Comparison of ENCODE assay signal across 22 cellular contexts in genomic region chr7:69799990-69800389, GRCh38.
DNase-seq lines count a peak whose midpoint lies in the region; ATAC-seq, FAIRE-seq and TF ChIP-seq lines count a peak whose summit lies in the region.
"Had no signal": no experiment of that assay in that cellular context is flagged by ENCODE, and none has a peak within 500 bp of the region (broad histone marks: within the 10 kb centered on the region; RNA-seq: fewer than 3 reads in every experiment).

No MANE protein-coding gene starts in this region.

- no peak overlapping the region for H3K4me3 Mint-ChIP-seq in T-helper 17 cell
- H3K4me3 Mint-ChIP-seq: CD4-positive, alpha-beta memory T cell; H9 had no signal

- peaks cover 4% of the 10 kb centered on the region for H3K27me3 Mint-ChIP-seq in T-helper 17 cell

- no peaks in the 10 kb centered on the region for H3K9me3 ChIP-seq in SK-N-SH
- H3K9me3 ChIP-seq in smooth muscle cell (replicated peaks; ENCODE audit: low read depth) = no peaks in the 10 kb centered on the region
- H3K9me3 ChIP-seq in T-helper 17 cell (ENCODE audit: control insufficient read depth, low read length, poor library complexity, severe bottlenecking) = no peaks in the 10 kb centered on the region
- H3K9me3 ChIP-seq: BLaER1 treated with 17β-estradiol and CSF1 and Interleukin-3, amounts not matched to agents 10 nM and 100 nM had no signal

- no peaks in the 10 kb centered on the region for H3K36me3 Mint-ChIP-seq in T-helper 17 cell (ENCODE audit: low read depth)
- H3K36me3 Mint-ChIP-seq: CD4-positive, alpha-beta memory T cell had no signal

- no peak overlapping the region for H2AK5ac ChIP-seq in mesendoderm (ENCODE audit: low read length)

- TF ChIP-seq CTCF in SK-N-SH (IDR thresholded peaks at IDR 0.05) (no peak), smooth muscle cell (IDR thresholded peaks at IDR 0.05; ENCODE audit: borderline replicate concordance, insufficient read depth, poor library complexity, severe bottlenecking) (no peak)

- no peak overlapping the region for H3K18ac ChIP-seq in mesendoderm (ENCODE audit: low read length)

- H3K79me2 ChIP-seq in SK-N-SH (ENCODE audit: insufficient read depth) = peaks cover 6% of the 10 kb centered on the region
- no peaks in the 10 kb centered on the region for H3K79me2 ChIP-seq in mesendoderm (ENCODE audit: control insufficient read depth, insufficient read depth, low read length)
- no peaks in the 10 kb centered on the region for H3K79me2 ChIP-seq in smooth muscle cell (ENCODE audit: low read depth)

- TF ChIP-seq EP300 in SK-N-SH (IDR thresholded peaks at IDR 0.05; ENCODE audit: borderline replicate concordance in 1 of 2, low read depth in 1 of 2, low read length in 1 of 2) = no peak

- FAIRE-seq in GM12892 (lab: Jason Lieb, UNC) = peak; percentile 17
- FAIRE-seq: GM12878 had no signal

- peak overlapping the region; percentile 40 for H3K56ac ChIP-seq in mesendoderm (ENCODE audit: low read length)

- peaks cover 15% of the 10 kb centered on the region for H4K20me1 ChIP-seq in SK-N-SH (ENCODE audit: insufficient read depth)
- H4K20me1 ChIP-seq in smooth muscle cell (ENCODE audit: low read depth) = peaks cover 25% of the 10 kb centered on the region

- peaks cover 5% of the 10 kb centered on the region for H3F3A ChIP-seq in SK-N-SH (replicated peaks; ENCODE audit: insufficient read depth)
- no peaks in the 10 kb centered on the region for H3F3A ChIP-seq in smooth muscle cell (ENCODE audit: low read depth)

- H3K4me1 Mint-ChIP-seq in T-helper 17 cell = no peaks in the 10 kb centered on the region

- no peak overlapping the region for H2BK120ac ChIP-seq in mesendoderm (ENCODE audit: low read depth, low read length)

- H4K5ac ChIP-seq in mesendoderm (ENCODE audit: low read length) = no peak overlapping the region

- H3K27ac Mint-ChIP-seq in T-helper 17 cell = no peak overlapping the region
- H3K27ac Mint-ChIP-seq: CD4-positive, alpha-beta memory T cell; H9 had no signal

- no peak for ATAC-seq in T-helper 17 cell
- ATAC-seq: GM12878 had no signal

- no peak overlapping the region for H3K4me3 ChIP-seq in SK-N-SH (ENCODE audit: low read depth in 2 of 2, low read length in 1 of 2)
- no peak overlapping the region for H3K4me3 ChIP-seq in mesendoderm (ENCODE audit: low read length)
- no peak overlapping the region for H3K4me3 ChIP-seq in smooth muscle cell
- H3K4me3 ChIP-seq: BLaER1 treated with 17β-estradiol and CSF1 and Interleukin-3, amounts not matched to agents 10 nM and 100 nM; GM12878; GM23248; SK-N-MC had no signal

- POLR2A ChIA-PET in SK-N-SH (lab: Yijun Ruan, JAX) = no interaction called here

- no peak overlapping the region for H4K8ac ChIP-seq in mesendoderm (ENCODE audit: low read depth, low read length)

- H3K27me3 ChIP-seq in SK-N-SH (ENCODE audit: insufficient read depth) (no peaks in the 10 kb centered on the region), mesendoderm (ENCODE audit: insufficient read depth, low read length, poor library complexity) (no peaks in the 10 kb centered on the region), smooth muscle cell (ENCODE audit: low read depth) (no peaks in the 10 kb centered on the region)
- H3K27me3 ChIP-seq: BLaER1 treated with 17β-estradiol and CSF1 and Interleukin-3, amounts not matched to agents 10 nM and 100 nM had no signal

- peak overlapping the region; percentile 2 for H3K4ac ChIP-seq in mesendoderm (ENCODE audit: low read depth, low read length)

- H3K9me2 ChIP-seq in SK-N-SH = no peaks in the 10 kb centered on the region

- peak overlapping the region; percentile 7 for H2BK5ac ChIP-seq in mesendoderm (ENCODE audit: low read length)

- no peaks in the 10 kb centered on the region for H3K79me1 ChIP-seq in mesendoderm (ENCODE audit: low read length)

- H3K4me2 ChIP-seq in SK-N-SH (peak overlapping the region; percentile 5; the same call in 1 of the 2 replicates), mesendoderm (ENCODE audit: low read length) (no peak overlapping the region), smooth muscle cell (peak overlapping the region; percentile 25)

- no peak for TF ChIP-seq RAD21 in SK-N-SH (IDR thresholded peaks at IDR 0.05; ENCODE audit: low read length)

- no peak overlapping the region for H2AFZ ChIP-seq in SK-N-SH (ENCODE audit: low read depth)
- H2AFZ ChIP-seq in smooth muscle cell (ENCODE audit: low read depth) = no peak overlapping the region
- H2AFZ ChIP-seq: GM23248 had no signal

- no peak for DNase-seq in GM12892 (ENCODE audit: insufficient read length)
- DNase-seq in SK-N-SH = no peak
- peak; percentile 36 for DNase-seq in mesendoderm
- DNase-seq in smooth muscle cell (lab: John Stamatoyannopoulos, UW; ENCODE audit: unreplicated experiment) = no peak
- DNase-seq in SW 1271 (lab: John Stamatoyannopoulos, UW) = no peak
- no peak for DNase-seq in T-helper 17 cell
- DNase-seq in activated naive CD4-positive, alpha-beta T cell (lab: John Stamatoyannopoulos, UW) = no peak
- DNase-seq in caudate nucleus (lab: John Stamatoyannopoulos, UW) = no peak
- DNase-seq: CD4-positive, alpha-beta memory T cell; DND-41; KG1; NCI-H1105; NCI-H1694; NCI-H2081; NCI-H2171 treated with DMSO at 0.1 percent for 48 hours; NCI-H446; NCI-H526 had no signal

- TF ChIP-seq POLR2A in GM12892 (IDR thresholded peaks at IDR 0.05; ENCODE audit: low read depth, low read length) = no peak

- H3K4me1 ChIP-seq in SK-N-SH (ENCODE audit: control insufficient read depth in 1 of 2, insufficient read depth in 2 of 2, low read depth in 1 of 2, low read length in 1 of 2) (peaks cover 18 to 28% of the 10 kb centered on the region in 2 experiments; a peak in 3 of 4 replicates), mesendoderm (ENCODE audit: control insufficient read depth, low read depth, low read length) (peaks cover 21% of the 10 kb centered on the region), smooth muscle cell (ENCODE audit: low read depth) (peaks cover 10% of the 10 kb centered on the region)

- H2BK15ac ChIP-seq in mesendoderm (replicated peaks; ENCODE audit: low read depth) = no peak overlapping the region

- no peak overlapping the region for H3K23ac ChIP-seq in mesendoderm (ENCODE audit: low read length)

- H3K27ac ChIP-seq in SK-N-SH (ENCODE audit: low read depth in 2 of 2, low read length in 1 of 2) (no peak overlapping the region), mesendoderm (ENCODE audit: low read depth, low read length) (no peak overlapping the region), smooth muscle cell (ENCODE audit: low read depth) (no peak overlapping the region), caudate nucleus (ENCODE audit: low read depth, low read length) (no peak overlapping the region)
- H3K27ac ChIP-seq: BLaER1 treated with 17β-estradiol and CSF1 and Interleukin-3, amounts not matched to agents 10 nM and 100 nM; GM23248; SK-N-MC had no signal

- CTCF ChIA-PET in SK-N-SH (lab: Yijun Ruan, JAX) = interaction anchor here (1.0 to 2.1 kb wide), 8 partner anchors 9 to 361 kb away, joined by 3 to 7 read pairs (median 4); no protein-coding TSS in a partner anchor

- H3K36me3 ChIP-seq in SK-N-SH (replicated peaks in 1 of 2; ENCODE audit: control insufficient read depth in 1 of 2, insufficient read depth in 2 of 2, low read length in 1 of 2) = no peaks in the 10 kb centered on the region
- H3K36me3 ChIP-seq in mesendoderm (ENCODE audit: control insufficient read depth, insufficient read depth, low read length) = no peaks in the 10 kb centered on the region
- no peaks in the 10 kb centered on the region for H3K36me3 ChIP-seq in smooth muscle cell (ENCODE audit: low read depth)

- no peak overlapping the region for H3K9ac ChIP-seq in SK-N-SH
- no peak overlapping the region for H3K9ac ChIP-seq in mesendoderm (ENCODE audit: low read length)
- no peak overlapping the region for H3K9ac ChIP-seq in smooth muscle cell (ENCODE audit: low read depth)
- H3K9ac ChIP-seq: BLaER1 treated with 17β-estradiol and CSF1 and Interleukin-3, amounts not matched to agents 10 nM and 100 nM; GM23248 had no signal

- 47% methylated on average over 2 of the region's 2 CpGs for WGBS in SK-N-SH (ENCODE audit: low lambda C conversion rate)
- WGBS in mesendoderm (ENCODE audit: extremely low coverage, insufficient coverage, low lambda C conversion rate) = no CpG with 5 or more reads among the region's 2 CpGs
- WGBS in smooth muscle cell (ENCODE audit: low lambda C conversion rate) = 73% methylated on average over 2 of the region's 2 CpGs

TF ChIP-seq in SK-N-SH, 30 proteins besides CTCF, POLR2A, EP300 and RAD21:
- TF ChIP-seq RXRA (IDR thresholded peaks at IDR 0.05; ENCODE audit: borderline replicate concordance, low read depth) = no peak
- no peak for TF ChIP-seq RCOR1 (IDR thresholded peaks at IDR 0.05; ENCODE audit: low read length)
- TF ChIP-seq ZBTB33 (IDR thresholded peaks at IDR 0.05; ENCODE audit: borderline replicate concordance, low read depth) = no peak
- no peak for TF ChIP-seq SIN3A (IDR thresholded peaks at IDR 0.05; ENCODE audit: borderline replicate concordance, low read depth, low read length)
TF ChIP-seq in SK-N-SH: peak in this region for 0.
